Comparison of ENCODE assay signal across 31 cellular contexts in the genomic region with DNA sequence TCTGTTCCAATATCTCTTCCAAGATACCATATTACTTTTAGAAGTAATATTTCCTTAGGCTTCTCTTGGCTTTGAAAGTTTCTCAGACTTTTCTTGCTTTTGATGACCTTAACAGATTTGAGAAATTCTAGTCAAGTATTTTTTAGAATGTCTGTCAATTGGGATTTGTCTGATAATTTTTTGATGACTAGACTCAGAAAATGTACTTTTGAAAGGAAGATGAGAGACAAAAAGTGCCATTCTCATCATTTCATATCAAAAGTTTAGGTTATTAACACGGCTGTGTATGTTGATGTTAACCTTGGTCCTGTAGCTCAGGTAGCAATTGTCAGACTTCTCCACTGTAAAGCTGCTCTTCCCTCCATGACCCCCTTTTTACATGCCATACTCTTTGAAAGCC.
DNase-seq lines count a peak whose midpoint lies in the region; ATAC-seq, FAIRE-seq and TF ChIP-seq lines count a peak whose summit lies in the region.
"Had no signal": no experiment of that assay in that cellular context is flagged by ENCODE, and none has a peak within 500 bp of the region (broad histone marks: within the 10 kb centered on the region; RNA-seq: fewer than 3 reads in every experiment).

No MANE protein-coding gene starts in this region.

- DNase-seq in HepG2 (ENCODE audit: low spot score), result no peak
- no peak for DNase-seq in right lobe of liver
- DNase-seq in osteoblast (ENCODE audit: insufficient read length, low spot score, missing footprints), result peak; percentile 56
- DNase-seq: 8988T; ACHN; AML-193; BE2C; C1 segment of cervical spinal cord; Caco-2; Calu3; CD4-positive, alpha-beta memory T cell; CD4-positive, alpha-beta T cell; CD4-positive, CD25-positive, alpha-beta regulatory T cell; CD8-positive, alpha-beta memory T cell; CD8-positive, alpha-beta T cell; COR-L47; DMS 273 treated with DMSO at 0.1 percent for 48 hours; DMS153; DMS53; DMS79; DMS79 treated with DMSO at 0.1 percent for 48 hours; DND-41; EL had no signal

- no peak for TF ChIP-seq RAD21 in HepG2 (CRISPR knock-in tag; IDR thresholded peaks at IDR 0.05)

- BruUV-seq in HepG2 (replicated peaks; lab: Mats Ljungman, UMichigan), result no TSS peak

- WGBS in HepG2 (ENCODE audit: low lambda C conversion rate), result 4% methylated on average over 1 of the region's 1 CpG
- 47% methylated on average over 1 of the region's 1 CpG for WGBS in right lobe of liver (ENCODE audit: insufficient coverage, low coverage, low lambda C conversion rate, missing lambda C conversion rate)

- TF ChIP-seq EP300 in HepG2 (IDR thresholded peaks at IDR 0.05; ENCODE audit: low read depth in 2 of 2, low read length in 2 of 2), result no peak
- TF ChIP-seq EP300 in HepG2 (CRISPR knock-in tag; IDR thresholded peaks at IDR 0.05; ENCODE audit: borderline replicate concordance), result no peak

- H3K27me3 ChIP-seq in HepG2 (ENCODE audit: control insufficient read depth in 1 of 2, insufficient read depth in 2 of 2, low read length in 2 of 2), result no peaks in the 10 kb centered on the region
- H3K27me3 ChIP-seq in right lobe of liver, result no peaks in the 10 kb centered on the region
- H3K27me3 ChIP-seq in osteoblast (ENCODE audit: insufficient read depth, low read length), result no peaks in the 10 kb centered on the region
- H3K27me3 ChIP-seq: BE2C; BLaER1; BLaER1 treated with 17β-estradiol and CSF1 and Interleukin-3, amounts not matched to agents 10 nM and 100 nM had no signal

- in situ Hi-C loops in HepG2 (cut with HindIII; ENCODE audit: extremely low pct_ligation_motif_present, low pct_unique_long_range_greater_than_20kb), result no loop called here

- no peak for FAIRE-seq in HepG2 (lab: Jason Lieb, UNC)
- FAIRE-seq: A204.1, A549, D721Med had no signal

- H4K20me1 ChIP-seq in HepG2 (ENCODE audit: insufficient read depth, low read length) (no peaks in the 10 kb centered on the region), osteoblast (ENCODE audit: insufficient read depth, low read length) (no peaks in the 10 kb centered on the region)
- H4K20me1 ChIP-seq: BLaER1; BLaER1 treated with 17β-estradiol and CSF1 and Interleukin-3, amounts not matched to agents 10 nM and 100 nM had no signal

- TF ChIP-seq POLR2A in HepG2 (IDR thresholded peaks at IDR 0.05; ENCODE audit: insufficient read depth in 1 of 2, low read depth in 2 of 2, low read length in 2 of 2), result no peak
- no peak for TF ChIP-seq POLR2A in right lobe of liver (IDR thresholded peaks at IDR 0.05)

- no peak overlapping the region for H3K9ac ChIP-seq in HepG2 (ENCODE audit: insufficient read depth, low read depth, low read length)
- H3K9ac ChIP-seq: BLaER1; BLaER1 treated with 17β-estradiol and CSF1 and Interleukin-3, amounts not matched to agents 10 nM and 100 nM had no signal

- CTCF ChIA-PET in HepG2 (lab: Yijun Ruan, JAX; ENCODE audit: low intra/inter-chr PET ratio, low total read pairs), result no interaction called here

- H3K27ac ChIP-seq in HepG2 (ENCODE audit: extremely low read length, insufficient read depth, low read length) (no peak overlapping the region), right lobe of liver (no peak overlapping the region), osteoblast (ENCODE audit: low read depth, low read length) (no peak overlapping the region)
- H3K27ac ChIP-seq: 22Rv1; A549; BLaER1; BLaER1 treated with 17β-estradiol and CSF1 and Interleukin-3, amounts not matched to agents 10 nM and 100 nM; C4-2B had no signal

- TF ChIP-seq CTCF in HepG2 (CRISPR knock-in tag; IDR thresholded peaks at IDR 0.05) (no peak), right lobe of liver (IDR thresholded peaks at IDR 0.05) (no peak), osteoblast (IDR thresholded peaks at IDR 0.05; ENCODE audit: extremely low read depth, low read depth, low read length) (no peak)

- H3K9me3 ChIP-seq in HepG2 (ENCODE audit: low read length) (no peaks in the 10 kb centered on the region), right lobe of liver (no peaks in the 10 kb centered on the region), osteoblast (ENCODE audit: low read depth, low read length) (peaks cover 4% of the 10 kb centered on the region)
- H3K9me3 ChIP-seq: A549; BE2C; BLaER1; BLaER1 treated with 17β-estradiol and CSF1 and Interleukin-3, amounts not matched to agents 10 nM and 100 nM; Caco-2 had no signal

- H3K4me1 ChIP-seq in HepG2 (ENCODE audit: insufficient read depth, low read length), result no peaks in the 10 kb centered on the region
- H3K4me1 ChIP-seq in right lobe of liver, result no peaks in the 10 kb centered on the region
- no peaks in the 10 kb centered on the region for H3K4me1 ChIP-seq in osteoblast (ENCODE audit: insufficient read depth, low read length)
- H3K4me1 ChIP-seq: A549; BE2C; BLaER1; BLaER1 treated with 17β-estradiol and CSF1 and Interleukin-3, amounts not matched to agents 10 nM and 100 nM; Caco-2 had no signal

- no peak overlapping the region for H2AFZ ChIP-seq in HepG2 (ENCODE audit: low read length)
- H2AFZ ChIP-seq in osteoblast (ENCODE audit: low read length), result no peak overlapping the region

- ATAC-seq in HepG2 (no peak), right lobe of liver (no peak), GM18498 (IDR thresholded peaks at IDR 0.05; ENCODE audit: unreplicated experiment) (no peak)
- ATAC-seq: A549; CD8-positive, alpha-beta T cell had no signal

- H3K4me3 ChIP-seq in HepG2 (replicated peaks in 1 of 3; ENCODE audit: insufficient read depth in 1 of 3, low read depth in 2 of 3, low read length in 3 of 3), result no peak overlapping the region
- H3K4me3 ChIP-seq in right lobe of liver, result no peak overlapping the region
- no peak overlapping the region for H3K4me3 ChIP-seq in osteoblast (ENCODE audit: insufficient read depth, low read length)
- H3K4me3 ChIP-seq: A549; BLaER1; BLaER1 treated with 17β-estradiol and CSF1 and Interleukin-3, amounts not matched to agents 10 nM and 100 nM had no signal

- intact Hi-C loops in HepG2 (cut with micrococcal nuclease; ENCODE audit: unreplicated experiment), result no loop called here
- intact Hi-C loops in right lobe of liver (cut with DNase I), result no loop called here

- POLR2A ChIA-PET in HepG2 (lab: Yijun Ruan, JAX), result no interaction called here

- H3K36me3 ChIP-seq in HepG2 (replicated peaks in 1 of 2; ENCODE audit: control insufficient read depth in 1 of 2, insufficient read depth in 2 of 2, low read length in 2 of 2) (no peaks in the 10 kb centered on the region), right lobe of liver (no peaks in the 10 kb centered on the region), osteoblast (ENCODE audit: insufficient read depth, low read length) (no peaks in the 10 kb centered on the region)
- H3K36me3 ChIP-seq: BE2C; BLaER1; BLaER1 treated with 17β-estradiol and CSF1 and Interleukin-3, amounts not matched to agents 10 nM and 100 nM had no signal

- H3K4me2 ChIP-seq in HepG2 (ENCODE audit: low read depth, low read length), result no peak overlapping the region
- no peak overlapping the region for H3K4me2 ChIP-seq in osteoblast (ENCODE audit: insufficient read depth, low read length)
- H3K4me2 ChIP-seq: A549; BLaER1; BLaER1 treated with 17β-estradiol and CSF1 and Interleukin-3, amounts not matched to agents 10 nM and 100 nM had no signal

- H3K79me2 ChIP-seq in HepG2 (ENCODE audit: insufficient read depth, low read length) (no peaks in the 10 kb centered on the region), osteoblast (ENCODE audit: insufficient read depth, low read length) (no peaks in the 10 kb centered on the region)

TF ChIP-seq in HepG2, 621 proteins besides CTCF, POLR2A, EP300 and RAD21:
- TF ChIP-seq MAFF (IDR thresholded peaks at IDR 0.05; ENCODE audit: low read depth, low read length) (peak; percentile 64; the same call in 1 of the 2 replicates), ZNF572 (CRISPR knock-in tag; IDR thresholded peaks at IDR 0.05) (no peak), PRMT3 (CRISPR knock-in tag; IDR thresholded peaks at IDR 0.05; ENCODE audit: borderline replicate concordance, low read depth) (no peak), ZC3H4 (CRISPR knock-in tag; IDR thresholded peaks at IDR 0.05; ENCODE audit: borderline replicate concordance) (no peak), MAFK (conservative IDR thresholded peaks at IDR 0.05 in 1 of 2, IDR thresholded peaks at IDR 0.05 in 1 of 2; ENCODE audit: low read length in 2 of 2) (peak; percentile 22 to 73; a peak in 2 of 4 replicates), ZMYM2 (CRISPR knock-in tag; IDR thresholded peaks at IDR 0.05) (no peak), HDAC1 (CRISPR knock-in tag; IDR thresholded peaks at IDR 0.05) (no peak)
